ENCODE assay signal across 8 cellular contexts in genomic region chr2:171999125-171999524, GRCh38. TPM values are rescaled to one million over a fixed set of nuclear protein-coding genes. Genes with fewer than 3 reads are reported as not detected.
DNase-seq lines count a peak whose midpoint lies in the region; ATAC-seq and TF ChIP-seq lines count a peak whose summit lies in the region.

No MANE protein-coding gene starts in this region.

- DNase-seq in activated naive CD8-positive, alpha-beta T cell treated with anti-CD3 and anti-CD28 coated beads, Interleukin-2, amount 50 U/mL, for 24 hours: no peak
- no peak for DNase-seq in left lung
- no peak for DNase-seq in thyroid gland
- no peak for DNase-seq in COR-L47 (lab: John Stamatoyannopoulos, UW)
- no peak for DNase-seq in stimulated activated CD4-positive, alpha-beta T cell treated with anti-CD3 and anti-CD28 coated beads, Interleukin-4, amount 100 ng/mL, for 4 hours
- no peak for DNase-seq in T-helper 9 cell

- peak overlapping the region; percentile 98 for H3K4me3 Mint-ChIP-seq in activated naive CD8-positive, alpha-beta T cell treated with anti-CD3 and anti-CD28 coated beads, Interleukin-2, amount 50 U/mL, for 24 hours

- H4K20me1 ChIP-seq in BLaER1 treated with 17β-estradiol and CSF1 and Interleukin-3, amounts not matched to agents 10 nM and 100 nM: no peaks in the 10 kb centered on the region

- peak overlapping the region; percentile 73 to 94 (median 81) for H3K4me2 ChIP-seq in BLaER1 treated with 17β-estradiol and CSF1 and Interleukin-3, amounts not matched to agents 10 nM and 100 nM

- peak overlapping the region; percentile 72 for H3K27ac Mint-ChIP-seq in activated naive CD8-positive, alpha-beta T cell treated with anti-CD3 and anti-CD28 coated beads, Interleukin-2, amount 50 U/mL, for 24 hours

- intact Hi-C loops in left lung (cut with DNase I): no loop called here
- intact Hi-C loops in thyroid gland (cut with DNase I): loop anchor here (10.0 kb wide), 1 partner anchor 106 kb away; the partner anchor contains the start of gene DLX2

- H3K9ac ChIP-seq in BLaER1 treated with 17β-estradiol and CSF1 and Interleukin-3, amounts not matched to agents 10 nM and 100 nM: peak overlapping the region; percentile 69 to 83 (median 82); a peak in 21 of 22 replicates

- 50 to 53% methylated on average over 4 of the region's 4 CpGs for WGBS in thyroid gland, 2 donors

- no peaks in the 10 kb centered on the region for H3K36me3 ChIP-seq in BLaER1 treated with 17β-estradiol and CSF1 and Interleukin-3, amounts not matched to agents 10 nM and 100 nM
- H3K36me3 ChIP-seq in left lung (no peaks in the 10 kb centered on the region), thyroid gland (no peaks in the 10 kb centered on the region)

- TF ChIP-seq POLR2A in thyroid gland (IDR thresholded peaks at IDR 0.05): no peak

- H3K4me3 ChIP-seq in BLaER1 treated with 17β-estradiol and CSF1 and Interleukin-3, amounts not matched to agents 10 nM and 100 nM: peak overlapping the region; percentile 64 to 82 (median 70)
- H3K4me3 ChIP-seq in left lung (peak overlapping the region; percentile 48 to 49), thyroid gland (replicated peaks in 1 of 3) (peak overlapping the region; percentile 13 to 68 (median 66))

- peaks cover 28% of the 10 kb centered on the region for H3K4me1 Mint-ChIP-seq in activated naive CD8-positive, alpha-beta T cell treated with anti-CD3 and anti-CD28 coated beads, Interleukin-2, amount 50 U/mL, for 24 hours

- TF ChIP-seq CTCF in left lung (IDR thresholded peaks at IDR 0.05) (no peak), thyroid gland (IDR thresholded peaks at IDR 0.05) (no peak)

- H3K4me1 ChIP-seq in BLaER1 treated with 17β-estradiol and CSF1 and Interleukin-3, amounts not matched to agents 10 nM and 100 nM: peaks cover 14 to 28% (median 20%) of the 10 kb centered on the region in 10 experiments; a peak in 19 of 20 replicates
- H3K4me1 ChIP-seq in left lung (peaks cover 0 to 13% of the 10 kb centered on the region in 2 donors), thyroid gland (peaks cover 4 to 5% of the 10 kb centered on the region in 2 donors)

- H3K36me3 Mint-ChIP-seq in activated naive CD8-positive, alpha-beta T cell treated with anti-CD3 and anti-CD28 coated beads, Interleukin-2, amount 50 U/mL, for 24 hours (ENCODE audit: low read depth): peaks cover 3% of the 10 kb centered on the region

- H3K27me3 Mint-ChIP-seq in activated naive CD8-positive, alpha-beta T cell treated with anti-CD3 and anti-CD28 coated beads, Interleukin-2, amount 50 U/mL, for 24 hours: peaks cover 7% of the 10 kb centered on the region

- no peaks in the 10 kb centered on the region for H3K9me3 ChIP-seq in BLaER1 treated with 17β-estradiol and CSF1 and Interleukin-3, amounts not matched to agents 10 nM and 100 nM (replicated peaks in 1 of 11)
- H3K9me3 ChIP-seq in left lung (no peaks in the 10 kb centered on the region), thyroid gland (no peaks in the 10 kb centered on the region)

- ATAC-seq in HG02571 (IDR thresholded peaks at IDR 0.05; ENCODE audit: unreplicated experiment) (peak; percentile 7), left lung (no peak)
- no peak for ATAC-seq in activated naive CD8-positive, alpha-beta T cell treated with anti-CD3 and anti-CD28 coated beads, Interleukin-2, amount 50 U/mL, for 24 hours

- H3K9me3 Mint-ChIP-seq in activated naive CD8-positive, alpha-beta T cell treated with anti-CD3 and anti-CD28 coated beads, Interleukin-2, amount 50 U/mL, for 24 hours: no peaks in the 10 kb centered on the region

- H3K27ac ChIP-seq in BLaER1 treated with 17β-estradiol and CSF1 and Interleukin-3, amounts not matched to agents 10 nM and 100 nM: peak overlapping the region in 8 of 11 experiments; percentile 70 to 87 (median 80); a peak in 11 of 22 replicates
- H3K27ac ChIP-seq in left lung (no peak overlapping the region), thyroid gland (no peak overlapping the region)

- no peaks in the 10 kb centered on the region for H3K27me3 ChIP-seq in BLaER1 treated with 17β-estradiol and CSF1 and Interleukin-3, amounts not matched to agents 10 nM and 100 nM
- H3K27me3 ChIP-seq in left lung (peaks cover 14 to 42% of the 10 kb centered on the region in 2 donors), thyroid gland (no peaks in the 10 kb centered on the region)

RNA-seq across cellular contexts. Expression of gene METAP1D, which starts 0.6 kb away (rescaled TPM):
- 1 to 10 TPM; 2.8 to 4.6 TPM for total RNA-seq in left lung
- 10 to 100 TPM in 1 of 4 donors, 1 to 10 TPM in 3; 5.2 to 30.9 (median 7.3) TPM for total RNA-seq in thyroid gland

Comparison
In these comparisons a context has a peak if more than half of its experiments do, and no peak if none do; other contexts are left out.
1. H3K27ac ChIP-seq: peak in BLaER1 treated with 17β-estradiol and CSF1 and Interleukin-3, amounts not matched to agents 10 nM and 100 nM (8 of 11); none in left lung (0 of 2) and thyroid gland (0 of 3).
2. Peak in every context shown above with its lines, with median percentiles within 50 percentile points of each other: H3K4me3 ChIP-seq.